8 cellular contexts compared by ENCODE assay signal in the genomic region with DNA sequence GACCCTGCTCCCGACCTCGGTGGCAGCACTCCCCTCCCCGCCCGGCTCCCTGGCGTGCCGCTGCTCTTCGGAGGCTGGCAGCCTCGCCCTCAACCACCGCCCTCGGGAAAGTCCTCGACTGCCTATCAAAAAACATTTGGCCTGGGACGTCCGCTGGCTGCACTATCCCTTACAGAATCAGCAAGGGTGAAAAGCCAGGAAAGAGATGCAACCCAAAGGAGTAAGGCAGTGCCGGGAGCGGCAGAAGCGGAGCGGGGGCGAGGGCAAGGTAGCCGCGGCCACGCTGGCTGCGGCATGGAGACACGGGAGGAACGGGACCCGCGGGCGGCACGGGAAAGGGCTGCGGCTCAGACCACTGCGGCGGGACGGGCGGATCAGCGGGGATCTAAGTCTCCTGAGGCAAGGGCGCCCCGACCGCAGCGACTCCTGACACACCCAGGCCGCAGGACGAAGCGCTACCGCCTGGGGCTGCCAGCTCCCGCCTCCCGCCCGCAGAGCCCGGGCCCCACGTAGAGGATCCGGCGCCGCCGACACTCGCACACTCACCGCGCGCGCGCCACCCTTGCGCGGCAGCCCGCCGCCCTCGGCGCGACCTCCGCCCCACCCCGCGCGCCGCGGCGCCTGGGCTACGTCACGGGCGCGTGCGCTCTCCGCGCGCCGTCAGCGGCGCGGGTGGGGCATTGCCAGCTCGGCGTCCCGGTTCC. TPM values are rescaled to one million over a fixed set of nuclear protein-coding genes. Genes with fewer than 3 reads are reported as not detected.
A peak's percentile ranks its signal among the peaks of the same experiment; 100 is the strongest.
DNase-seq lines count a peak whose midpoint lies in the region; TF ChIP-seq lines count a peak whose summit lies in the region.

A gene with protein sequence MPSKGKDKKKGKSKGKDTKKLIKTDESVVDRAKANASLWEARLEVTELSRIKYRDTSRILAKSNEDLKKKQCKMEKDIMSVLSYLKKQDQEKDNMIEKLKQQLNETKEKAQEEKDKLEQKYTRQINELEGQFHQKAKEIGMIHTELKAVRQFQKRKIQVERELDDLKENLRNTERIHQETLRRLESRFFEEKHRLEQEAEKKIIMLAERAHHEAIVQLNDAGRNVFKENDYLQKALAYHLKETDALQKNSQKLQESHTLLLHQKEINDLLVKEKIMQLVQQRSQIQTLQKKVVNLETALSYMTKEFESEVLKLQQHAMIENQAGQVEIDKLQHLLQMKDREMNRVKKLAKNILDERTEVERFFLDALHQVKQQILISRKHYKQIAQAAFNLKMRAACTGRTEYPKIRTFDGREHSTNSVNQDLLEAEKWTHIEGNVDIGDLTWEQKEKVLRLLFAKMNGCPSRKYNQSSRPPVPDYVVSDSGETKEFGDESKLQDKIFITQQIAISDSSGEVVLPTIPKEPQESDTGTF (plus strand): TSS at position 646 of the 704 bp plus-strand sequence. CDS start 130 bp downstream, outside the sequence.
A gene with protein sequence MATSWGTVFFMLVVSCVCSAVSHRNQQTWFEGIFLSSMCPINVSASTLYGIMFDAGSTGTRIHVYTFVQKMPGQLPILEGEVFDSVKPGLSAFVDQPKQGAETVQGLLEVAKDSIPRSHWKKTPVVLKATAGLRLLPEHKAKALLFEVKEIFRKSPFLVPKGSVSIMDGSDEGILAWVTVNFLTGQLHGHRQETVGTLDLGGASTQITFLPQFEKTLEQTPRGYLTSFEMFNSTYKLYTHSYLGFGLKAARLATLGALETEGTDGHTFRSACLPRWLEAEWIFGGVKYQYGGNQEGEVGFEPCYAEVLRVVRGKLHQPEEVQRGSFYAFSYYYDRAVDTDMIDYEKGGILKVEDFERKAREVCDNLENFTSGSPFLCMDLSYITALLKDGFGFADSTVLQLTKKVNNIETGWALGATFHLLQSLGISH (minus strand): TSS at position 585 of the 704 bp plus-strand sequence. CDS start 31,186 bp downstream, outside the sequence.

- TF ChIP-seq POLR2A in stomach (IDR thresholded peaks at IDR 0.05) = no peak

- no peak for TF ChIP-seq EP300 in stomach (IDR thresholded peaks at IDR 0.05)

- DNase-seq in GOT3 (lab: John Stamatoyannopoulos, UW) (peak; percentile 26), LNCaP clone FGC (ENCODE audit: low read depth) (no peak), SHP77 (lab: John Stamatoyannopoulos, UW) (peak; percentile 62 to 80), activated gamma-delta T cell (lab: John Stamatoyannopoulos, UW) (peak; percentile 89), fibroblast of villous mesenchyme (ENCODE audit: low read depth) (peak; percentile 86), neural progenitor cell (ENCODE audit: low spot score) (peak; percentile 93), stomach (peak; percentile 89)

- H3K4me1 ChIP-seq in DOHH2 (ENCODE audit: control insufficient read depth, low read length) (peaks cover 10% of the 10 kb centered on the region), neural progenitor cell (no peaks in the 10 kb centered on the region), stomach (peaks cover 6 to 23% (median 21%) of the 10 kb centered on the region in 4 donors)

- no peaks in the 10 kb centered on the region for H3K36me3 Mint-ChIP-seq in neural progenitor cell

- 0 to 1% (median 0%) methylated on average over 50 to 86 of the region's 86 CpGs for WGBS in stomach, 5 donors

- H3K27me3 Mint-ChIP-seq in neural progenitor cell (ENCODE audit: insufficient read depth, low read depth) = no peaks in the 10 kb centered on the region

- peaks cover 14% of the 10 kb centered on the region for H3K4me1 Mint-ChIP-seq in neural progenitor cell

- intact Hi-C loops in stomach (cut with DNase I; ENCODE audit: low total_unique reads) = no loop called here

- H3K4me3 ChIP-seq in DOHH2 (ENCODE audit: low read length) (peak within 1 kb of the TSS; percentile 100), LNCaP clone FGC (ENCODE audit: low read depth, low read length) (peak within 1 kb of the TSS; percentile 92), fibroblast of villous mesenchyme (ENCODE audit: low read depth, low read length) (peak within 1 kb of the TSS; percentile 87), neural progenitor cell (peak within 1 kb of the TSS; percentile 88), stomach (peak within 1 kb of the TSS; percentile 64 to 76 (median 72))

- H3F3A ChIP-seq in DOHH2 (ENCODE audit: control insufficient read depth, insufficient read depth) (peaks cover 3% of the 10 kb centered on the region; the same call in 1 of the 2 replicates), neural progenitor cell (ENCODE audit: low read depth) (peaks cover 11% of the 10 kb centered on the region)

- H3K9me3 ChIP-seq in DOHH2 (ENCODE audit: control insufficient read depth, insufficient read depth, low read length) (no peaks in the 10 kb centered on the region), neural progenitor cell (ENCODE audit: low read depth) (no peaks in the 10 kb centered on the region), stomach (no peaks in the 10 kb centered on the region)

- no peaks in the 10 kb centered on the region for H4K20me1 ChIP-seq in DOHH2 (ENCODE audit: control insufficient read depth, insufficient read depth, low read depth, low read length)
- no peaks in the 10 kb centered on the region for H4K20me1 ChIP-seq in neural progenitor cell (ENCODE audit: low read depth)

- H3K27me3 ChIP-seq in DOHH2 (ENCODE audit: control insufficient read depth, low read length) (no peaks in the 10 kb centered on the region), neural progenitor cell (no peaks in the 10 kb centered on the region), stomach (no peaks in the 10 kb centered on the region)

- peak within 1 kb of the TSS; percentile 95 for H3K4me3 Mint-ChIP-seq in neural progenitor cell

- H3K4me2 ChIP-seq in DOHH2 (ENCODE audit: low read length) = peak within 1 kb of the TSS; percentile 86
- H3K4me2 ChIP-seq in neural progenitor cell = peak within 1 kb of the TSS; percentile 73

- peak within 1 kb of the TSS; percentile 67 for H3K27ac ChIP-seq in DOHH2 (ENCODE audit: low read depth, low read length)
- no peak within 1 kb of the TSS for H3K27ac ChIP-seq in neural progenitor cell
- H3K27ac ChIP-seq in stomach = peak within 1 kb of the TSS; percentile 92 to 99 (median 97)

- H3K9ac ChIP-seq in neural progenitor cell = peak within 1 kb of the TSS; percentile 36

- peak within 1 kb of the TSS; percentile 96 for H3K27ac Mint-ChIP-seq in neural progenitor cell

- peaks cover 13% of the 10 kb centered on the region for H3K36me3 ChIP-seq in DOHH2 (ENCODE audit: control insufficient read depth, low read length)
- H3K36me3 ChIP-seq in neural progenitor cell = no peaks in the 10 kb centered on the region
- H3K36me3 ChIP-seq in stomach = peaks cover 0 to 3% (median 0%) of the 10 kb centered on the region in 4 donors

- TF ChIP-seq CTCF in DOHH2 (IDR thresholded peaks at IDR 0.05; ENCODE audit: low read depth, low read length, poor library complexity, severe bottlenecking) (no peak), LNCaP clone FGC (IDR thresholded peaks at IDR 0.05; ENCODE audit: control insufficient read depth, extremely low read depth, insufficient read depth) (no peak), fibroblast of villous mesenchyme (IDR thresholded peaks at IDR 0.05; ENCODE audit: insufficient read depth, low read depth, low read length) (no peak), neural progenitor cell (IDR thresholded peaks at IDR 0.05) (peak; percentile 8), stomach (IDR thresholded peaks at IDR 0.05) (no peak)

- H3K79me2 ChIP-seq in DOHH2 (ENCODE audit: control insufficient read depth, low read length) (peaks cover 10% of the 10 kb centered on the region), neural progenitor cell (ENCODE audit: low read depth) (peaks cover 5% of the 10 kb centered on the region)

- no peaks in the 10 kb centered on the region for H3K9me2 ChIP-seq in DOHH2 (replicated peaks; ENCODE audit: control insufficient read depth, low read length)

- H2AFZ ChIP-seq in neural progenitor cell (replicated peaks) = peak within 1 kb of the TSS; percentile 94

- H3K9me3 Mint-ChIP-seq in neural progenitor cell = no peaks in the 10 kb centered on the region

RNA-seq across cellular contexts. Expression of the first gene that starts in this region (rescaled TPM):
- total RNA-seq in fibroblast of villous mesenchyme = 8.2 and 11.9 TPM in 2 replicates
- total RNA-seq in neural progenitor cell (ENCODE audit: low replicate concordance) = 2.0 and 4.6 TPM in 2 replicates
- 10 to 100 TPM in 1 of 5 donors, 1 to 10 TPM in 2, not detected in 2; 1.8 to 13.0 (median 2.0) TPM for total RNA-seq in stomach
- 1 to 10 TPM; 3.9 to 6.4 (median 4.1) TPM for polyA plus RNA-seq in stomach

RNA-seq across cellular contexts. Expression of the second gene that starts in this region (rescaled TPM):
- total RNA-seq in fibroblast of villous mesenchyme = 13.0 and 13.2 TPM in 2 replicates
- total RNA-seq in neural progenitor cell (ENCODE audit: low replicate concordance) = 12.7 and 13.4 TPM in 2 replicates
- 10 to 100 TPM in 4 of 5 donors, 1 to 10 TPM in 1; 9.1 to 58.3 (median 48.1) TPM for total RNA-seq in stomach
- 1 to 10 TPM; 4.3 to 5.5 (median 5.0) TPM for polyA plus RNA-seq in stomach
